In genomic region chr7:36526720-36527548, GRCh38 we compare ENCODE assay signal across 9 cellular contexts.
A peak's percentile ranks its signal among the peaks of the same experiment; 100 is the strongest.
DNase-seq lines count a peak whose midpoint lies in the region; ATAC-seq, FAIRE-seq and TF ChIP-seq lines count a peak whose summit lies in the region.
"Had no signal": no experiment of that assay in that cellular context is flagged by ENCODE, and none has a peak within 500 bp of the region (broad histone marks: within the 10 kb centered on the region; RNA-seq: fewer than 3 reads in every experiment).

No MANE protein-coding gene starts in this region.

- H3K27ac ChIP-seq in SJCRH30 (peak overlapping the region; percentile 13; the same call in 1 of the 2 replicates), keratinocyte (ENCODE audit: control insufficient read depth, insufficient read depth, low read length) (peak overlapping the region; percentile 13), sigmoid colon (no peak overlapping the region)

- no peaks in the 10 kb centered on the region for H3K36me3 ChIP-seq in SJCRH30
- no peaks in the 10 kb centered on the region for H3K36me3 ChIP-seq in keratinocyte (ENCODE audit: control insufficient read depth in 2 of 2, extremely low read depth in 1 of 2, insufficient read depth in 2 of 2, low read length in 2 of 2)
- no peaks in the 10 kb centered on the region for H3K36me3 ChIP-seq in sigmoid colon

- H3K9me1 ChIP-seq in keratinocyte (ENCODE audit: control insufficient read depth, extremely low read depth, insufficient read depth, low read length), result no peaks in the 10 kb centered on the region

- TF ChIP-seq POLR2A in sigmoid colon (IDR thresholded peaks at IDR 0.05), result no peak

- intact Hi-C loops in cardiac septum (cut with DNase I) (no loop called here), sigmoid colon (cut with DNase I) (no loop called here)

- H3K9me3 ChIP-seq in SJCRH30 (replicated peaks) (peaks cover 3% of the 10 kb centered on the region; the same call in 1 of the 2 replicates), keratinocyte (ENCODE audit: control insufficient read depth, low read depth, low read length) (no peaks in the 10 kb centered on the region), sigmoid colon (no peaks in the 10 kb centered on the region)

- no peaks in the 10 kb centered on the region for H3K79me2 ChIP-seq in keratinocyte (ENCODE audit: control insufficient read depth, insufficient read depth, low read length)

- H3K27me3 ChIP-seq in SJCRH30, result no peaks in the 10 kb centered on the region; the same call in 1 of the 2 replicates
- no peaks in the 10 kb centered on the region for H3K27me3 ChIP-seq in keratinocyte (ENCODE audit: control insufficient read depth, extremely low read depth, insufficient read depth, low read length)
- H3K27me3 ChIP-seq in sigmoid colon, result no peaks in the 10 kb centered on the region

- H2AFZ ChIP-seq in keratinocyte (ENCODE audit: control insufficient read depth, low read length), result no peak overlapping the region

- H4K20me1 ChIP-seq in keratinocyte (ENCODE audit: control insufficient read depth, extremely low read depth, insufficient read depth, low read length), result no peaks in the 10 kb centered on the region

- H3K4me1 ChIP-seq in SJCRH30 (peaks cover 19% of the 10 kb centered on the region), keratinocyte (ENCODE audit: control insufficient read depth, extremely low read depth, insufficient read depth, low read length) (peaks cover 20% of the 10 kb centered on the region), sigmoid colon (peaks cover 0 to 4% (median 0%) of the 10 kb centered on the region in 4 donors)

- WGBS in sigmoid colon, 2 donors, result 77 to 93% methylated on average over 3 of the region's 3 CpGs

- FAIRE-seq in keratinocyte (lab: Jason Lieb, UNC), result peak; percentile 97

- ATAC-seq in GM18511 (IDR thresholded peaks at IDR 0.05; ENCODE audit: unreplicated experiment) (peak; percentile 92), HG02870 (IDR thresholded peaks at IDR 0.05; ENCODE audit: unreplicated experiment) (peak; percentile 93)

- no peak for TF ChIP-seq EP300 in sigmoid colon (IDR thresholded peaks at IDR 0.05)

- dilution Hi-C loops in keratinocyte (cut with MboI; ENCODE audit: extremely low pct_ligation_motif_present, low sequenced_read_pairs), result no loop called here

- H3K4me3 ChIP-seq in SJCRH30 (no peak overlapping the region), keratinocyte (ENCODE audit: control insufficient read depth in 2 of 3, extremely low read depth in 1 of 3, insufficient read depth in 2 of 3, low read depth in 1 of 3, low read length in 3 of 3) (peak overlapping the region in 1 of 3 experiments; percentile 11), sigmoid colon (no peak overlapping the region)

- DNase-seq in SJCRH30 (peak; percentile 16 to 31), keratinocyte (ENCODE audit: low read depth, low spot score) (peak; percentile 78), cardiac septum (ENCODE audit: low spot score) (no peak), medulla oblongata (ENCODE audit: extremely low spot score) (no peak), sigmoid colon (no peak)
- DNase-seq in effector CD4-positive, alpha-beta T cell, result no peak
- DNase-seq: left cardiac atrium had no signal

- no peak overlapping the region for H3K9ac ChIP-seq in keratinocyte (ENCODE audit: control insufficient read depth, extremely low read depth, insufficient read depth, low read length)

- H3K4me2 ChIP-seq in keratinocyte (ENCODE audit: control insufficient read depth, extremely low read depth, insufficient read depth, low read depth, low read length), result peak overlapping the region; percentile 70

- TF ChIP-seq CTCF in keratinocyte (optimal IDR thresholded peaks at IDR 0.05 in 1 of 3, IDR thresholded peaks at IDR 0.05 in 1 of 3, conservative IDR thresholded peaks at IDR 0.05 in 1 of 3; ENCODE audit: extremely low read depth in 1 of 3, insufficient read depth in 2 of 3, low read length in 3 of 3) (no peak), sigmoid colon (IDR thresholded peaks at IDR 0.05) (no peak)

Comparison
In these comparisons a context has a peak if more than half of its experiments do, and no peak if none do; other contexts are left out.
1. DNase-seq: peak in SJCRH30 (2 of 2) and keratinocyte (single experiment); none in effector CD4-positive, alpha-beta T cell (single experiment), cardiac septum (single experiment), medulla oblongata (single experiment) and sigmoid colon (single experiment).
2. H3K27ac ChIP-seq: peak in SJCRH30 (single experiment) and keratinocyte (single experiment); none in sigmoid colon (0 of 4).